In the genomic region with DNA sequence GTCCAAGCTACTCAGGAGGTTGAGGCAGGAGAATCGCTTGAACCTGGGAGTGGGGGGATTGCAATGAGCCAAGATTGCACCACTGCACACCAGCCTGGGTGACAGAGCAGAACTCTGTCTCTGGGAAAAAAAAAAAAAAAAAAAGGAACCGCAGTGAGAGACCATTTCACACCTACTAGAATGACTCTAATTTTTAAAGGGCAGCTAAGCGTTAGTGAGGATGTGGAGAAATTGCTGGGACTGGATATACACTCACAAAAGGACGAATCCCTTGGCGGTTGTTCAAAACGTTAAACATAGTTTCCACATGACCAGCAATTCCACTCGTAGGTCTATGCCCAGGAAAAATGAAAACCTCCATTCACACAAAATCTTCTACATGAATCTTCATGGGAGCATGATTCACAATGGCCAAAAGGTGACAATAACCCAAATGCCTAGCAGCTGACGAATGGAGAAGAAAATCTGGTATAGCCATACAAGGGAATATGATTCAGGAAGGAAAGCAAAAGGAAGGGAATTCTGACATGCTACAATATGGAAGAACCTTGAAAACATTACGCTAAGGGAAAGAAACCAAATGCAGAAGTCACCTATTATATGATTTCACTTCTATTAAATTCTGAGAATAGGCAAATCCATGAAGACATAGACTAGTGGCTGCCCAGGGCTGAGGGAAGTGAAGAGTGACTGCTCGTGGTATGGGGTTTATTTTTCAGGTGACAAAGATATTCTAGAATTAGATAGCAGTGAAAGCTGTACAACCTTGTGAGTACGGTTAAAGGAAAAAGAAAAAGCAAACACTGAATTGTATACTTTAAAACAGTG, we compare ENCODE assay signal across 9 cellular contexts.
DNase-seq lines count a peak whose midpoint lies in the region; ATAC-seq, FAIRE-seq and TF ChIP-seq lines count a peak whose summit lies in the region.
"Had no signal": no experiment of that assay in that cellular context is flagged by ENCODE, and none has a peak within 500 bp of the region (broad histone marks: within the 10 kb centered on the region; RNA-seq: fewer than 3 reads in every experiment).

No MANE protein-coding gene starts in this region.

- intact Hi-C loops in vagina (cut with DNase I), result loop anchor here (5.0 kb wide), 1 partner anchor 42 kb away; no protein-coding TSS in a partner anchor

- peak; percentile 44 for DNase-seq in A172 (ENCODE audit: low spot score)
- no peak for DNase-seq in GM18507 (ENCODE audit: extremely low spot score, insufficient read length, low read depth)
- DNase-seq in SKM-1 (lab: John Stamatoyannopoulos, UW; ENCODE audit: unreplicated experiment), result peak; percentile 17
- peak; percentile 96 for DNase-seq in fibroblast of mammary gland (ENCODE audit: low read depth)
- DNase-seq in vagina (ENCODE audit: extremely low spot score in 2 of 2), result no peak
- no peak for DNase-seq in NCI-H2107 treated with DMSO at 0.1 percent for 48 hours (lab: John Stamatoyannopoulos, UW; ENCODE audit: unreplicated experiment)
- DNase-seq: NCI-H526 had no signal

- no peaks in the 10 kb centered on the region for H3K36me3 ChIP-seq in vagina

- peaks cover 40% of the 10 kb centered on the region for H3K4me1 ChIP-seq in vagina

- peak; percentile 36 for FAIRE-seq in GM18507 (lab: Jason Lieb, UNC)

- TF ChIP-seq POLR2A in vagina (IDR thresholded peaks at IDR 0.05), result no peak

- TF ChIP-seq CTCF in fibroblast of mammary gland (conservative IDR thresholded peaks at IDR 0.05; ENCODE audit: control insufficient read depth, insufficient read depth, low read depth, low read length) (no peak), vagina (IDR thresholded peaks at IDR 0.05) (no peak)

- H3K27ac ChIP-seq in vagina, result no peak overlapping the region

- ATAC-seq in GM18520 (IDR thresholded peaks at IDR 0.05; ENCODE audit: unreplicated experiment) (no peak), HG02571 (IDR thresholded peaks at IDR 0.05; ENCODE audit: unreplicated experiment) (no peak)

- H3K27me3 ChIP-seq in vagina, result no peaks in the 10 kb centered on the region

- H3K4me3 ChIP-seq in fibroblast of mammary gland (ENCODE audit: control insufficient read depth, low read depth, low read length), result no peak overlapping the region
- no peak overlapping the region for H3K4me3 ChIP-seq in vagina

- no peaks in the 10 kb centered on the region for H3K9me3 ChIP-seq in vagina

Comparison
In these comparisons a context has a peak if more than half of its experiments do, and no peak if none do; other contexts are left out.
1. DNase-seq: peak in A172 (single experiment), SKM-1 (single experiment) and fibroblast of mammary gland (single experiment); none in GM18507 (single experiment), vagina (0 of 2) and NCI-H2107 treated with DMSO at 0.1 percent for 48 hours (single experiment).